16 cellular contexts compared by ENCODE assay signal in genomic region chr4:76061977-76062376, GRCh38. TPM values are rescaled to one million over a fixed set of nuclear protein-coding genes. Genes with fewer than 3 reads are reported as not detected.
DNase-seq lines count a peak whose midpoint lies in the region; ATAC-seq and TF ChIP-seq lines count a peak whose summit lies in the region.
"Had no signal": no experiment of that assay in that cellular context is flagged by ENCODE, and none has a peak within 500 bp of the region (broad histone marks: within the 10 kb centered on the region; RNA-seq: fewer than 3 reads in every experiment).

No MANE protein-coding gene starts in this region.

- H3K9me3 ChIP-seq in left ventricle myocardium inferior (replicated peaks), result no peaks in the 10 kb centered on the region
- no peaks in the 10 kb centered on the region for H3K9me3 ChIP-seq in adrenal gland (replicated peaks in 1 of 3)
- H3K9me3 ChIP-seq: A549 had no signal

- no peak for ATAC-seq in stimulated activated naive CD8-positive, alpha-beta T cell treated with anti-CD3 and anti-CD28 coated beads, Interleukin-15, Interleukin-2, amounts not matched to agents 100 U/mL and 50 U/mL, for 24 hours
- peak; percentile 61 for ATAC-seq in HG02678 (IDR thresholded peaks at IDR 0.05; ENCODE audit: unreplicated experiment)
- ATAC-seq: A549 had no signal

- H3K36me3 Mint-ChIP-seq in stimulated activated naive CD8-positive, alpha-beta T cell treated with anti-CD3 and anti-CD28 coated beads, Interleukin-15, Interleukin-2, amounts not matched to agents 100 ng/mL and 50 ng/mL, for 24 hours (ENCODE audit: low read depth), result no peaks in the 10 kb centered on the region
- H3K36me3 Mint-ChIP-seq: type B pancreatic cell had no signal

- TF ChIP-seq CTCF in left ventricle myocardium inferior (IDR thresholded peaks at IDR 0.05; ENCODE audit: borderline replicate concordance), result no peak
- TF ChIP-seq CTCF in adrenal gland (IDR thresholded peaks at IDR 0.05), result no peak

- H3K4me3 ChIP-seq in left ventricle myocardium inferior (no peak overlapping the region), adrenal gland (no peak overlapping the region)
- H3K4me3 ChIP-seq: A549 had no signal

- intact Hi-C loops in left ventricle myocardium inferior (cut with micrococcal nuclease), result no loop called here
- intact Hi-C loops in adrenal gland (cut with DNase I), result no loop called here

- H3K4me1 ChIP-seq in left ventricle myocardium inferior, result no peaks in the 10 kb centered on the region
- no peaks in the 10 kb centered on the region for H3K4me1 ChIP-seq in adrenal gland (replicated peaks in 1 of 2)
- H3K4me1 ChIP-seq: A549 had no signal

- H3K36me3 ChIP-seq in left ventricle myocardium inferior, result no peaks in the 10 kb centered on the region
- H3K36me3 ChIP-seq in adrenal gland (replicated peaks in 1 of 2), result no peaks in the 10 kb centered on the region

- H3K27me3 Mint-ChIP-seq in stimulated activated naive CD8-positive, alpha-beta T cell treated with anti-CD3 and anti-CD28 coated beads, Interleukin-15, Interleukin-2, amounts not matched to agents 100 ng/mL and 50 ng/mL, for 24 hours, result peaks cover 17% of the 10 kb centered on the region

- no peak for TF ChIP-seq POLR2A in adrenal gland (IDR thresholded peaks at IDR 0.05)

- peaks cover 51% of the 10 kb centered on the region for H3K4me1 Mint-ChIP-seq in stimulated activated naive CD8-positive, alpha-beta T cell treated with anti-CD3 and anti-CD28 coated beads, Interleukin-15, Interleukin-2, amounts not matched to agents 100 ng/mL and 50 ng/mL, for 24 hours (ENCODE audit: low read depth)

- no peak overlapping the region for H3K4me3 Mint-ChIP-seq in stimulated activated naive CD8-positive, alpha-beta T cell treated with anti-CD3 and anti-CD28 coated beads, Interleukin-15, Interleukin-2, amounts not matched to agents 100 ng/mL and 50 ng/mL, for 24 hours
- H3K4me3 Mint-ChIP-seq: type B pancreatic cell had no signal

- no peak overlapping the region for H3K27ac ChIP-seq in left ventricle myocardium inferior (replicated peaks)
- no peak overlapping the region for H3K27ac ChIP-seq in adrenal gland
- H3K27ac ChIP-seq: A549 had no signal

- no peaks in the 10 kb centered on the region for H3K9me3 Mint-ChIP-seq in stimulated activated naive CD8-positive, alpha-beta T cell treated with anti-CD3 and anti-CD28 coated beads, Interleukin-15, Interleukin-2, amounts not matched to agents 100 ng/mL and 50 ng/mL, for 24 hours
- H3K9me3 Mint-ChIP-seq: type B pancreatic cell had no signal

- no peak for DNase-seq in stimulated activated naive CD8-positive, alpha-beta T cell treated with anti-CD3 and anti-CD28 coated beads, Interleukin-15, Interleukin-2, amounts not matched to agents 100 U/mL and 50 U/mL, for 24 hours
- DNase-seq in NOMO-1 (lab: John Stamatoyannopoulos, UW; ENCODE audit: unreplicated experiment in 2 of 2), result peak; percentile 10 to 90
- no peak for DNase-seq in NCI-H1694 (lab: John Stamatoyannopoulos, UW)
- DNase-seq in NCI-H2171 (lab: John Stamatoyannopoulos, UW), result no peak
- DNase-seq in left ventricle myocardium inferior, result no peak
- DNase-seq in adrenal gland, result no peak
- DNase-seq: amygdala; effector memory CD4-positive, alpha-beta T cell; hippocampal formation; NCI-H1105; T-helper 2 cell had no signal

- peak overlapping the region; percentile 50 for H3K27ac Mint-ChIP-seq in stimulated activated naive CD8-positive, alpha-beta T cell treated with anti-CD3 and anti-CD28 coated beads, Interleukin-15, Interleukin-2, amounts not matched to agents 100 ng/mL and 50 ng/mL, for 24 hours
- H3K27ac Mint-ChIP-seq: type B pancreatic cell had no signal

- WGBS in adrenal gland, 4 donors, result 64 to 78% (median 66%) methylated on average over 1 of the region's 1 CpG

- H3K27me3 ChIP-seq in left ventricle myocardium inferior (ENCODE audit: low read depth) (no peaks in the 10 kb centered on the region), adrenal gland (no peaks in the 10 kb centered on the region)

RNA-seq across cellular contexts. Expression of gene ART3, which starts 12.5 kb away (rescaled TPM):
- total RNA-seq in left ventricle myocardium inferior (105 TPM), adrenal gland (under 1 TPM in 1 of 8 donors, not detected in 7; 0.70 TPM)
- under 1 TPM; 0.16 to 0.88 (median 0.55) TPM for polyA plus RNA-seq in adrenal gland
- total RNA-seq: renal cortical epithelial cell had no signal
- polyA plus RNA-seq: A549 had no signal

RNA-seq across cellular contexts. Expression of gene CXCL11, which starts 26.1 kb away (rescaled TPM):
- total RNA-seq in left ventricle myocardium inferior, result not detected
- under 1 TPM in 2 of 8 donors, not detected in 6; 0.61 to 0.98 TPM for total RNA-seq in adrenal gland
- 1 to 10 TPM in 1 of 3 donors, under 1 TPM in 2; 0.10 to 1.2 (median 0.24) TPM for polyA plus RNA-seq in adrenal gland
- polyA plus RNA-seq: A549 had no signal

RNA-seq across cellular contexts. Expression of gene CXCL10, which starts 38.7 kb away (rescaled TPM):
- total RNA-seq in left ventricle myocardium inferior (not detected), adrenal gland (10 to 100 TPM in 1 of 8 donors, 1 to 10 TPM in 3, under 1 TPM in 3, not detected in 1; 0.28 to 41.4 (median 1.4) TPM)
- polyA plus RNA-seq in adrenal gland, result 1 to 10 TPM; 1.1 to 6.8 (median 3.0) TPM
- polyA plus RNA-seq: A549 had no signal

RNA-seq across cellular contexts. Expression of gene CXCL9, which starts 54.7 kb away (rescaled TPM):
- 0.22 TPM for total RNA-seq in left ventricle myocardium inferior
- 1 to 10 TPM in 3 of 8 donors, under 1 TPM in 4, not detected in 1; 0.11 to 4.7 (median 0.34) TPM for total RNA-seq in adrenal gland
- polyA plus RNA-seq in adrenal gland, result 1 to 10 TPM in 2 of 3 donors, under 1 TPM in 1; 0.67 to 6.4 (median 1.9) TPM
- total RNA-seq: renal cortical epithelial cell had no signal
- polyA plus RNA-seq: A549 had no signal

Comparison
In these comparisons a context has a peak if more than half of its experiments do, and no peak if none do; other contexts are left out.
1. DNase-seq: peak in NOMO-1 (2 of 2); none in stimulated activated naive CD8-positive, alpha-beta T cell treated with anti-CD3 and anti-CD28 coated beads, Interleukin-15, Interleukin-2, amounts not matched to agents 100 U/mL and 50 U/mL, for 24 hours (single experiment), NCI-H1694 (single experiment), NCI-H2171 (single experiment), left ventricle myocardium inferior (single experiment) and adrenal gland (0 of 7).
2. RNA of gene ART3, which starts 12.5 kb away (total RNA-seq): 105 TPM in left ventricle myocardium inferior (single experiment); 0.70 TPM in adrenal gland; every median in the first group is over 10 times any median in the second.